In genomic region chr4:22607382-22607781, GRCh38 we compare ENCODE assay signal across 8 cellular contexts.
A peak's percentile ranks its signal among the peaks of the same experiment; 100 is the strongest.
DNase-seq lines count a peak whose midpoint lies in the region; ATAC-seq and TF ChIP-seq lines count a peak whose summit lies in the region.

No MANE protein-coding gene starts in this region.

- no peak overlapping the region for H2AFZ ChIP-seq in mesenchymal stem cell (ENCODE audit: low read depth, low read length)

- H3K4me1 ChIP-seq in mesenchymal stem cell (ENCODE audit: control insufficient read depth, insufficient read depth, low read depth, low read length) (no peaks in the 10 kb centered on the region), thoracic aorta (ENCODE audit: control insufficient read depth in 1 of 2, low read depth in 2 of 2) (no peaks in the 10 kb centered on the region)

- no peak overlapping the region for H4K91ac ChIP-seq in mesenchymal stem cell (ENCODE audit: low read length)

- H2AK5ac ChIP-seq in mesenchymal stem cell (ENCODE audit: low read length, severe bottlenecking), result no peak overlapping the region

- H3K36me3 ChIP-seq in mesenchymal stem cell (ENCODE audit: control insufficient read depth in 1 of 2, insufficient read depth in 2 of 2, low read depth in 1 of 2, low read length in 2 of 2) (no peaks in the 10 kb centered on the region), thoracic aorta (no peaks in the 10 kb centered on the region)

- peak; percentile 49 for TF ChIP-seq CTCF in choroid plexus epithelial cell (conservative IDR thresholded peaks at IDR 0.05; ENCODE audit: low read depth, low read length)
- peak; percentile 53 for TF ChIP-seq CTCF in thoracic aorta (IDR thresholded peaks at IDR 0.05)

- H3K9me3 ChIP-seq in mesenchymal stem cell (ENCODE audit: control insufficient read depth, low read length) (no peaks in the 10 kb centered on the region), thoracic aorta (no peaks in the 10 kb centered on the region)

- no peak overlapping the region for H3K18ac ChIP-seq in mesenchymal stem cell (ENCODE audit: low read depth in 1 of 2, low read length in 2 of 2)

- no peak overlapping the region for H3K9ac ChIP-seq in mesenchymal stem cell (ENCODE audit: low read length)

- H3K4ac ChIP-seq in mesenchymal stem cell (ENCODE audit: low read depth in 1 of 2, low read length in 2 of 2), result no peak overlapping the region

- no peak overlapping the region for H2BK15ac ChIP-seq in mesenchymal stem cell (ENCODE audit: low read depth, poor library complexity, severe bottlenecking)

- no peak overlapping the region for H2BK120ac ChIP-seq in mesenchymal stem cell (ENCODE audit: low read depth, low read length)

- no peak overlapping the region for H2BK5ac ChIP-seq in mesenchymal stem cell (ENCODE audit: low read depth, low read length, poor library complexity, severe bottlenecking)

- WGBS in mesenchymal stem cell, result 90% methylated on average over 2 of the region's 3 CpGs

- H3K27me3 ChIP-seq in mesenchymal stem cell (ENCODE audit: control insufficient read depth in 1 of 2, insufficient read depth in 1 of 2, low read length in 2 of 2) (no peaks in the 10 kb centered on the region), thoracic aorta (replicated peaks; ENCODE audit: insufficient read depth) (no peaks in the 10 kb centered on the region)

- no peaks in the 10 kb centered on the region for H3K79me1 ChIP-seq in mesenchymal stem cell (replicated peaks; ENCODE audit: low read length, poor library complexity, severe bottlenecking)

- H3K14ac ChIP-seq in mesenchymal stem cell (ENCODE audit: low read length in 2 of 2), result no peak overlapping the region

- H2BK12ac ChIP-seq in mesenchymal stem cell (ENCODE audit: low read length in 2 of 2), result no peak overlapping the region

- H3K27ac ChIP-seq in mesenchymal stem cell (ENCODE audit: low read length, poor library complexity, severe bottlenecking), result no peak overlapping the region
- H3K27ac ChIP-seq in thoracic aorta, result no peak overlapping the region

- DNase-seq in NCI-H2107 treated with DMSO at 0.1 percent for 48 hours (lab: John Stamatoyannopoulos, UW; ENCODE audit: unreplicated experiment) (peak; percentile 18), NCI-H2107 (lab: John Stamatoyannopoulos, UW) (no peak), SKM-1 treated with dmso at 0.1 percent for 144 hours (lab: John Stamatoyannopoulos, UW; ENCODE audit: unreplicated experiment) (peak; percentile 53), choroid plexus epithelial cell (ENCODE audit: low read depth) (peak; percentile 24), mesenchymal stem cell (peak; percentile 28), thoracic aorta (ENCODE audit: low spot score) (no peak)

- H3K4me3 ChIP-seq in choroid plexus epithelial cell (ENCODE audit: low read depth, low read length) (no peak overlapping the region), mesenchymal stem cell (ENCODE audit: insufficient read depth in 1 of 2, low read depth in 1 of 2, low read length in 2 of 2) (no peak overlapping the region), thoracic aorta (no peak overlapping the region)

- no peak overlapping the region for H3K23ac ChIP-seq in mesenchymal stem cell (ENCODE audit: low read length in 2 of 2)

- no peak overlapping the region for H3K4me2 ChIP-seq in mesenchymal stem cell (ENCODE audit: low read length, poor library complexity, severe bottlenecking)

- no peak overlapping the region for H4K8ac ChIP-seq in mesenchymal stem cell (ENCODE audit: low read length)

- peak; percentile 57 for ATAC-seq in HG03565 (IDR thresholded peaks at IDR 0.05; ENCODE audit: unreplicated experiment)
- ATAC-seq in thoracic aorta (ENCODE audit: insufficient number of reproducible peaks, low FRiP score, low read depth), result no peak
- ATAC-seq in GM18498 (IDR thresholded peaks at IDR 0.05; ENCODE audit: unreplicated experiment), result no peak

Comparison
In these comparisons a context has a peak if more than half of its experiments do, and no peak if none do; other contexts are left out.
1. DNase-seq: peak in NCI-H2107 treated with DMSO at 0.1 percent for 48 hours (single experiment), SKM-1 treated with dmso at 0.1 percent for 144 hours (single experiment), choroid plexus epithelial cell (single experiment) and mesenchymal stem cell (single experiment); none in NCI-H2107 (single experiment) and thoracic aorta (single experiment).